In the genomic region with DNA sequence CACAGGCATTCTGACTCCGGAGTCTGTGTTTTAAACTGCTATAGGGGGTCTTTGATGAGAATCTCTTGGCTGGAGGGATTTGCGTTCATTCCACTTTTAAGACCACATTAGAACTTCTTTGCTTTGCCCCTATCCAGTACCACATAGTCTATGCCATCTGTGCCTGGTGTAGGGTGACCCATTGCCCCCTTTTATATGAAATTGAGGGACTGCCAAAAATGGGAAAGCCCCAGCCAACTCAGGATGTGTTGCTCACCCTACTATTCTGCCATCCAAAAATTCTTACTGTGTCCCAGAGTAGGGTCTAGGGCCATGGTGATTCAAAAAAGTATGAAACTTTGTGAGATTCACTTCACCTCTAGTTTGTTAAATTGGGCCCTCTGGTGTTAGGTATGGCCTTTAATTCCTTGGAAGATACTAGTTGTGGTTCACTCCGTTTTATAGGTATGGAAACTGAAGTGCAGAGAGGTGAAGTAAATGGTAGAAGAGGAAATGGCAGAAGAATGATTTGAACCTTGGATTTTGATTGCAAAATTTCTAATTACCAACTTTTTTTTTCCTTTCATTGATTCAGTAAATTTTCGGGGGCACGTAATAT, we compare ENCODE assay signal across 1 cellular context.
TF ChIP-seq lines count a peak whose summit lies in the region.

No MANE protein-coding gene starts in this region.

TF ChIP-seq in K562, 482 proteins besides CTCF, POLR2A, EP300 and RAD21 (continued from another document):
- TF ChIP-seq, protein P1, sequence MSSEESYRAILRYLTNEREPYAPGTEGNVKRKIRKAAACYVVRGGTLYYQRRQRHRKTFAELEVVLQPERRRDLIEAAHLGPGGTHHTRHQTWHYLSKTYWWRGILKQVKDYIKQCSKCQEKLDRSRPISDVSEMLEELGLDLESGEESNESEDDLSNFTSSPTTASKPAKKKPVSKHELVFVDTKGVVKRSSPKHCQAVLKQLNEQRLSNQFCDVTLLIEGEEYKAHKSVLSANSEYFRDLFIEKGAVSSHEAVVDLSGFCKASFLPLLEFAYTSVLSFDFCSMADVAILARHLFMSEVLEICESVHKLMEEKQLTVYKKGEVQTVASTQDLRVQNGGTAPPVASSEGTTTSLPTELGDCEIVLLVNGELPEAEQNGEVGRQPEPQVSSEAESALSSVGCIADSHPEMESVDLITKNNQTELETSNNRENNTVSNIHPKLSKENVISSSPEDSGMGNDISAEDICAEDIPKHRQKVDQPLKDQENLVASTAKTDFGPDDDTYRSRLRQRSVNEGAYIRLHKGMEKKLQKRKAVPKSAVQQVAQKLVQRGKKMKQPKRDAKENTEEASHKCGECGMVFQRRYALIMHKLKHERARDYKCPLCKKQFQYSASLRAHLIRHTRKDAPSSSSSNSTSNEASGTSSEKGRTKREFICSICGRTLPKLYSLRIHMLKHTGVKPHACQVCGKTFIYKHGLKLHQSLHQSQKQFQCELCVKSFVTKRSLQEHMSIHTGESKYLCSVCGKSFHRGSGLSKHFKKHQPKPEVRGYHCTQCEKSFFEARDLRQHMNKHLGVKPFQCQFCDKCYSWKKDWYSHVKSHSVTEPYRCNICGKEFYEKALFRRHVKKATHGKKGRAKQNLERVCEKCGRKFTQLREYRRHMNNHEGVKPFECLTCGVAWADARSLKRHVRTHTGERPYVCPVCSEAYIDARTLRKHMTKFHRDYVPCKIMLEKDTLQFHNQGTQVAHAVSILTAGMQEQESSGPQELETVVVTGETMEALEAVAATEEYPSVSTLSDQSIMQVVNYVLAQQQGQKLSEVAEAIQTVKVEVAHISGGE (CRISPR knock-in tag; IDR thresholded peaks at IDR 0.05): peak in 1 of 3 experiments; percentile 68; a peak in 1 of 6 replicates
- TF ChIP-seq, protein P2, sequence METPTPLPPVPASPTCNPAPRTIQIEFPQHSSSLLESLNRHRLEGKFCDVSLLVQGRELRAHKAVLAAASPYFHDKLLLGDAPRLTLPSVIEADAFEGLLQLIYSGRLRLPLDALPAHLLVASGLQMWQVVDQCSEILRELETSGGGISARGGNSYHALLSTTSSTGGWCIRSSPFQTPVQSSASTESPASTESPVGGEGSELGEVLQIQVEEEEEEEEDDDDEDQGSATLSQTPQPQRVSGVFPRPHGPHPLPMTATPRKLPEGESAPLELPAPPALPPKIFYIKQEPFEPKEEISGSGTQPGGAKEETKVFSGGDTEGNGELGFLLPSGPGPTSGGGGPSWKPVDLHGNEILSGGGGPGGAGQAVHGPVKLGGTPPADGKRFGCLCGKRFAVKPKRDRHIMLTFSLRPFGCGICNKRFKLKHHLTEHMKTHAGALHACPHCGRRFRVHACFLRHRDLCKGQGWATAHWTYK (CRISPR knock-in tag; IDR thresholded peaks at IDR 0.05): no peak
- TF ChIP-seq, protein P3, sequence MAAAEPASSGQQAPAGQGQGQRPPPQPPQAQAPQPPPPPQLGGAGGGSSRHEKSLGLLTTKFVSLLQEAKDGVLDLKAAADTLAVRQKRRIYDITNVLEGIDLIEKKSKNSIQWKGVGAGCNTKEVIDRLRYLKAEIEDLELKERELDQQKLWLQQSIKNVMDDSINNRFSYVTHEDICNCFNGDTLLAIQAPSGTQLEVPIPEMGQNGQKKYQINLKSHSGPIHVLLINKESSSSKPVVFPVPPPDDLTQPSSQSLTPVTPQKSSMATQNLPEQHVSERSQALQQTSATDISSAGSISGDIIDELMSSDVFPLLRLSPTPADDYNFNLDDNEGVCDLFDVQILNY (CRISPR knock-in tag; IDR thresholded peaks at IDR 0.05): no peak
- TF ChIP-seq, protein P4, sequence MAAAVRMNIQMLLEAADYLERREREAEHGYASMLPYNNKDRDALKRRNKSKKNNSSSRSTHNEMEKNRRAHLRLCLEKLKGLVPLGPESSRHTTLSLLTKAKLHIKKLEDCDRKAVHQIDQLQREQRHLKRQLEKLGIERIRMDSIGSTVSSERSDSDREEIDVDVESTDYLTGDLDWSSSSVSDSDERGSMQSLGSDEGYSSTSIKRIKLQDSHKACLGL (CRISPR knock-in tag; IDR thresholded peaks at IDR 0.05; ENCODE audit: borderline replicate concordance, poor library complexity, severe bottlenecking): no peak
- TF ChIP-seq ELF4 (CRISPR knock-in tag; IDR thresholded peaks at IDR 0.05): no peak
TF ChIP-seq in K562: peak in this region for 1.
